In the genomic region with DNA sequence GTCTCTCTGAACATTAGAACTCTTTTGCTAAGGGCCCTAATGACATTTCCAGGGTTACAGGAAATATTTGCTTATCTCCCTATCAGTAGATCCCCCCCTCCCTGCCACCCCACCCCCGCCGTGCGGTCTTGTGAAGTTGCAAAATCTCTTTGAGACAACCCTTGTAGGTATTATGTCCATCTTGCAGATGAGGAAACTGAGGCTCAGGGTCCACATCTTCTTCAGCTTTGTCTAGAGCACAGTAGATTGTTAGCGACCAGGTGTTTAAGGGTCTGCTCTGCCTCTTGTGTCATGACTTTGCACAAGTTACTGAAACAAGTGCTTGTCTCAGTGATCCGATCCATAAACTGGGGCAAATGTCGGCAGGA, we compare ENCODE assay signal across 1 cellular context.
TF ChIP-seq lines count a peak whose summit lies in the region.

No MANE protein-coding gene starts in this region.

TF ChIP-seq in K562, 482 proteins besides CTCF, POLR2A, EP300 and RAD21 (continued from another document):
- no peak for TF ChIP-seq SIRT6 (IDR thresholded peaks at IDR 0.05; ENCODE audit: low read depth, low read length)
- TF ChIP-seq HDGF (IDR thresholded peaks at IDR 0.05) = no peak
- no peak for TF ChIP-seq KLF1 (tag; IDR thresholded peaks at IDR 0.05)
- no peak for TF ChIP-seq RAD51 (IDR thresholded peaks at IDR 0.05; ENCODE audit: borderline replicate concordance, low read depth)
- no peak for TF ChIP-seq GATA2 (CRISPR knock-in tag; IDR thresholded peaks at IDR 0.05)
- TF ChIP-seq ELF2 (CRISPR knock-in tag; IDR thresholded peaks at IDR 0.05) = no peak
- no peak for TF ChIP-seq TGIF2 (CRISPR knock-in tag; IDR thresholded peaks at IDR 0.05)
- TF ChIP-seq, protein P1, sequence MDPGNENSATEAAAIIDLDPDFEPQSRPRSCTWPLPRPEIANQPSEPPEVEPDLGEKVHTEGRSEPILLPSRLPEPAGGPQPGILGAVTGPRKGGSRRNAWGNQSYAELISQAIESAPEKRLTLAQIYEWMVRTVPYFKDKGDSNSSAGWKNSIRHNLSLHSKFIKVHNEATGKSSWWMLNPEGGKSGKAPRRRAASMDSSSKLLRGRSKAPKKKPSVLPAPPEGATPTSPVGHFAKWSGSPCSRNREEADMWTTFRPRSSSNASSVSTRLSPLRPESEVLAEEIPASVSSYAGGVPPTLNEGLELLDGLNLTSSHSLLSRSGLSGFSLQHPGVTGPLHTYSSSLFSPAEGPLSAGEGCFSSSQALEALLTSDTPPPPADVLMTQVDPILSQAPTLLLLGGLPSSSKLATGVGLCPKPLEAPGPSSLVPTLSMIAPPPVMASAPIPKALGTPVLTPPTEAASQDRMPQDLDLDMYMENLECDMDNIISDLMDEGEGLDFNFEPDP (CRISPR knock-in tag; IDR thresholded peaks at IDR 0.05) = no peak
- TF ChIP-seq, protein P2, sequence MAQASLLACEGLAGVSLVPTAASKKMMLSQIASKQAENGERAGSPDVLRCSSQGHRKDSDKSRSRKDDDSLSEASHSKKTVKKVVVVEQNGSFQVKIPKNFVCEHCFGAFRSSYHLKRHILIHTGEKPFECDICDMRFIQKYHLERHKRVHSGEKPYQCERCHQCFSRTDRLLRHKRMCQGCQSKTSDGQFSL (CRISPR knock-in tag; IDR thresholded peaks at IDR 0.05) = no peak
- TF ChIP-seq, protein P2 (tag; IDR thresholded peaks at IDR 0.05) = peak in 1 of 2 experiments; percentile 63; a peak in 1 of 4 replicates
- no peak for TF ChIP-seq RBBP5 (IDR thresholded peaks at IDR 0.05; ENCODE audit: borderline replicate concordance, insufficient read depth, low read length, poor library complexity, severe bottlenecking)
- no peak for TF ChIP-seq NR1H2 (CRISPR knock-in tag; IDR thresholded peaks at IDR 0.05)
- TF ChIP-seq C11orf30 (IDR thresholded peaks at IDR 0.05; ENCODE audit: low read depth) = no peak
- TF ChIP-seq, protein P3, sequence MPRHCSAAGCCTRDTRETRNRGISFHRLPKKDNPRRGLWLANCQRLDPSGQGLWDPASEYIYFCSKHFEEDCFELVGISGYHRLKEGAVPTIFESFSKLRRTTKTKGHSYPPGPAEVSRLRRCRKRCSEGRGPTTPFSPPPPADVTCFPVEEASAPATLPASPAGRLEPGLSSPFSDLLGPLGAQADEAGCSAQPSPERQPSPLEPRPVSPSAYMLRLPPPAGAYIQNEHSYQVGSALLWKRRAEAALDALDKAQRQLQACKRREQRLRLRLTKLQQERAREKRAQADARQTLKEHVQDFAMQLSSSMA (CRISPR knock-in tag; IDR thresholded peaks at IDR 0.05) = no peak
- TF ChIP-seq PRMT5 (CRISPR knock-in tag; IDR thresholded peaks at IDR 0.05) = no peak
- no peak for TF ChIP-seq MYC (IDR thresholded peaks at IDR 0.05; ENCODE audit: low read depth, low read length)
- no peak for TF ChIP-seq MYC (CRISPR knock-in tag; IDR thresholded peaks at IDR 0.05; ENCODE audit: borderline replicate concordance, low read depth)
- TF ChIP-seq RBM25 (IDR thresholded peaks at IDR 0.05; ENCODE audit: low read depth, low read length, severe bottlenecking) = peak; percentile 80
- TF ChIP-seq DACH1 (IDR thresholded peaks at IDR 0.05; ENCODE audit: partially characterized antibody) = no peak
